ENCODE assay signal across 14 cellular contexts in the genomic region with DNA sequence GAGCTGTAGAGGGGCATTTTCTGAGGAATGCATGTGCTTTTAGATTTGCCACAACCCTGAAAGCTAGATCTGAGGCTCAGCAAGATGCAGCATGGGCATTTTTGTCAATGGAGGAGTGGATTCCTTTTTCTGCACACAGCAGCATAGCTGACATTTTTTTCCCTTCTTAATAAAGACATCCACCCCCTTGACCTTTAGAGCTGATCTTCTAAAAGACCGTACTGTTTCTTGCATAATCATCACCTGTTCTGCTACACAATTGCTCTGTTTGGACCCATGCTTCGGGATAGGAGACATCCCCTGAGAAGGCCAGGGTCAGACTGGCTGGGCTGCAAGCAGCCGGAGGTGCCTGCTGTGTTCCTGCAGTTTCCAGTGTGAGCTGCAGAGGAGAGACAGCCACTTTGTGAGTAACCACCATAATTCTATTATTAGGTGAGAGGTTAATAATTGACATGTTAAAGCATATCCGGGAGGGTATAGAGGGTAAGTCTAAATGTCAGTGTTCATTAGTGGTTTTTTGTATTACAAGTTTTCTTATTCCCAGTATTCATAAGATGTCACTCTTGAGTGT.
A peak's percentile ranks its signal among the peaks of the same experiment; 100 is the strongest.
DNase-seq lines count a peak whose midpoint lies in the region; ATAC-seq and TF ChIP-seq lines count a peak whose summit lies in the region.
"Had no signal": no experiment of that assay in that cellular context is flagged by ENCODE, and none has a peak within 500 bp of the region (broad histone marks: within the 10 kb centered on the region; RNA-seq: fewer than 3 reads in every experiment).

No MANE protein-coding gene starts in this region.

- TF ChIP-seq CTCF in 22Rv1 (IDR thresholded peaks at IDR 0.05) (no peak), tibial nerve (IDR thresholded peaks at IDR 0.05) (no peak)

- peaks cover 0 to 12% (median 0%) of the 10 kb centered on the region in 4 donors for H3K4me1 ChIP-seq in tibial nerve

- TF ChIP-seq POLR2A in tibial nerve (IDR thresholded peaks at IDR 0.05), result no peak

- ATAC-seq in GM19324 (IDR thresholded peaks at IDR 0.05; ENCODE audit: low FRiP score, unreplicated experiment) (peak; percentile 76), HG03095 (IDR thresholded peaks at IDR 0.05; ENCODE audit: unreplicated experiment) (peak; percentile 76)

- H3K4me3 ChIP-seq in tibial nerve, result no peak overlapping the region

- H3K27ac ChIP-seq in 22Rv1, result peak overlapping the region; percentile 40
- no peak overlapping the region for H3K27ac ChIP-seq in tibial nerve
- H3K27ac ChIP-seq: neutrophil had no signal

- DNase-seq in glomerular visceral epithelial cell (ENCODE audit: extremely low spot score) (peak; percentile 53), NCI-H2196 treated with DMSO at 0.1 percent for 48 hours (lab: John Stamatoyannopoulos, UW; ENCODE audit: unreplicated experiment) (no peak), HT-29 (ENCODE audit: low spot score) (no peak), NCI-H1105 (lab: John Stamatoyannopoulos, UW) (no peak), tibial nerve (ENCODE audit: low spot score in 2 of 2) (no peak)
- DNase-seq: activated CD4-positive, alpha-beta T cell treated with anti-CD3 and anti-CD28 coated beads for 48 hours; activated naive CD8-positive, alpha-beta T cell treated with anti-CD3 and anti-CD28 coated beads, Interleukin-2, amount 10 ng/mL, durations not matched to agents 7 days and 5 days; HCEC 1CT; NCI-H446; SHP77 treated with DMSO at 0.1 percent for 48 hours had no signal

- H3K27me3 ChIP-seq in tibial nerve, result no peaks in the 10 kb centered on the region

- no peaks in the 10 kb centered on the region for H3K36me3 ChIP-seq in tibial nerve
- H3K36me3 ChIP-seq: neutrophil had no signal

- TF ChIP-seq EP300 in tibial nerve (IDR thresholded peaks at IDR 0.05), result no peak

- 37 to 48% methylated on average over 4 of the region's 4 CpGs for WGBS in tibial nerve, 2 donors

- no peaks in the 10 kb centered on the region for H3K9me3 ChIP-seq in tibial nerve
- H3K9me3 ChIP-seq: neutrophil had no signal
